In the genomic region with DNA sequence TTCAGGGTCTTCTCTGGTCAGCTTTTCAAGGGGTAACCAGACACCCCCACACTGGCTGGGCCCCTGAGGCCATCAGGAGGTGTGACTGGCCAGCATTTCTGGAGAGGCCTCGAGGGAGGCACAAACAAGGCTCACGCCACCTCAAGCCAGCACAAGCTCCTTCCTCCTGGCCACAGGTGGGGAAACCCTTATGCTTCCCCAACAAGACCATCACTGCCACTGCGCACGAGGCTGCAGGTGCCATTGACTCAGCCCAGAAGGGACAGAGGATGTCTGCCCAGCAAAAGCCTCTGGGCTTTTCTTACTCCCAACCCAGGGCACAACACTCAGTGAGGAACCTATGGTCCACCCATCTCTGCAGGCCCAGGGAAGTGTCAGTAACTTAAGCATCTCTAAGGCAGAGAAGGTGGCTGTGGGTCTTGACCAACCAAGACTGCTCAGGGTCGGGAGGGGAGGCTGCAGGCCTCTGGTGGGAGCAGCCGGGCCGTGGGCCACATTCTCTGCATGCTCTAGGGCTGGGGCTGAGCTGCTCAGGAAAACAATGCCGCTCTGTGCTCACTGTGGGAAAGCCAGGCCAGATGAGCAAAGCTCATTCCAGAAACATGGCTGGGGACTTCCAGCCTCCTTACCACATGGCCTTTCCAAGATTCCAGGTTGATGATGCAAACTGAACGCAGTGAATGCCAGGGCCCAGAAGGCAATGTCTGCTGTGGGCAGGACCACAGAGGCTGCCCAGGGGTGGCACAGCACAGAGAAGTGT, we compare ENCODE assay signal across 10 cellular contexts. TPM values are rescaled to one million over a fixed set of nuclear protein-coding genes. Genes with fewer than 3 reads are reported as not detected.
DNase-seq lines count a peak whose midpoint lies in the region; ATAC-seq and TF ChIP-seq lines count a peak whose summit lies in the region.
"Had no signal": no experiment of that assay in that cellular context is flagged by ENCODE, and none has a peak within 500 bp of the region (broad histone marks: within the 10 kb centered on the region; RNA-seq: fewer than 3 reads in every experiment).

No MANE protein-coding gene starts in this region.

- 58% methylated on average over 9 of the region's 9 CpGs for WGBS in hepatocyte (ENCODE audit: low lambda C conversion rate, missing lambda C conversion rate)

- H3K9me2 ChIP-seq in hepatocyte (replicated peaks; ENCODE audit: insufficient read depth) (no peaks in the 10 kb centered on the region), GM23338 (ENCODE audit: insufficient read depth) (no peaks in the 10 kb centered on the region)

- intact Hi-C loops in gastrocnemius medialis (cut with DNase I; ENCODE audit: low total_unique reads): no loop called here

- H3K9me3 Mint-ChIP-seq in GM23338: no peaks in the 10 kb centered on the region; the same call in 2 of the 3 replicates
- H3K9me3 Mint-ChIP-seq: central memory CD8-positive, alpha-beta T cell had no signal

- no peaks in the 10 kb centered on the region for H3K9me3 ChIP-seq in hepatocyte (ENCODE audit: low read depth)
- H3K9me3 ChIP-seq in gastrocnemius medialis: no peaks in the 10 kb centered on the region
- no peaks in the 10 kb centered on the region for H3K9me3 ChIP-seq in effector memory CD4-positive, alpha-beta T cell (ENCODE audit: control insufficient read depth, low read length)
- H3K9me3 ChIP-seq: Peyer's patch had no signal

- H4K20me1 ChIP-seq in hepatocyte (ENCODE audit: insufficient read depth, poor library complexity, severe bottlenecking) (no peaks in the 10 kb centered on the region), GM23338 (replicated peaks; ENCODE audit: insufficient read depth) (no peaks in the 10 kb centered on the region)

- no peak overlapping the region for H3K27ac Mint-ChIP-seq in GM23338

- H3K36me3 ChIP-seq in hepatocyte (replicated peaks; ENCODE audit: insufficient read depth, low read depth) (no peaks in the 10 kb centered on the region), gastrocnemius medialis (no peaks in the 10 kb centered on the region), GM23338 (ENCODE audit: insufficient read depth) (no peaks in the 10 kb centered on the region)
- H3K36me3 ChIP-seq in effector memory CD4-positive, alpha-beta T cell (ENCODE audit: control insufficient read depth, insufficient read depth, low read length): no peaks in the 10 kb centered on the region
- H3K36me3 ChIP-seq: Peyer's patch had no signal

- no peaks in the 10 kb centered on the region for H3K79me2 ChIP-seq in hepatocyte
- H3K79me2 ChIP-seq in GM23338 (replicated peaks; ENCODE audit: insufficient read depth): no peaks in the 10 kb centered on the region

- H3K4me2 ChIP-seq in hepatocyte (no peak overlapping the region), GM23338 (no peak overlapping the region)

- DNase-seq in GM04503 (ENCODE audit: low read depth) (peak; percentile 72), astrocyte of the cerebellum (ENCODE audit: low read depth) (peak; percentile 76), hepatocyte (ENCODE audit: low spot score) (peak; percentile 52), gastrocnemius medialis (peak in 1 of 2 donors; percentile 57), NCI-H2196 (lab: John Stamatoyannopoulos, UW; ENCODE audit: unreplicated experiment) (no peak), GM23338 (ENCODE audit: low spot score) (no peak)
- DNase-seq in effector memory CD4-positive, alpha-beta T cell: no peak
- no peak for DNase-seq in stimulated activated naive CD8-positive, alpha-beta T cell treated with anti-CD3 and anti-CD28 coated beads, Interleukin-15, Interleukin-2, amounts not matched to agents 100 U/mL and 50 U/mL, for 24 hours

- ATAC-seq in gastrocnemius medialis (peak; percentile 37 to 45), GM23338 (no peak)
- no peak for ATAC-seq in stimulated activated naive CD8-positive, alpha-beta T cell treated with anti-CD3 and anti-CD28 coated beads, Interleukin-15, Interleukin-2, amounts not matched to agents 100 U/mL and 50 U/mL, for 24 hours

- H3K4me1 ChIP-seq in hepatocyte (ENCODE audit: insufficient read depth) (no peaks in the 10 kb centered on the region), gastrocnemius medialis (peaks cover 16 to 19% of the 10 kb centered on the region in 2 donors), GM23338 (ENCODE audit: insufficient read depth) (peaks cover 6% of the 10 kb centered on the region; the same call in 1 of the 2 replicates)
- H3K4me1 ChIP-seq in effector memory CD4-positive, alpha-beta T cell (ENCODE audit: control insufficient read depth, insufficient read depth, low read length, poor library complexity, severe bottlenecking): no peaks in the 10 kb centered on the region

- H3K27ac ChIP-seq in hepatocyte (no peak overlapping the region), gastrocnemius medialis (peak overlapping the region in 2 of 4 donors; percentile 45 to 58), GM23338 (ENCODE audit: low read depth) (no peak overlapping the region)
- no peak overlapping the region for H3K27ac ChIP-seq in effector memory CD4-positive, alpha-beta T cell (ENCODE audit: insufficient read depth, low read length, poor library complexity, severe bottlenecking)
- H3K27ac ChIP-seq: Peyer's patch had no signal

- no peak overlapping the region for H2AFZ ChIP-seq in hepatocyte
- H2AFZ ChIP-seq in GM23338: no peak overlapping the region

- no peaks in the 10 kb centered on the region for H3K36me3 Mint-ChIP-seq in GM23338 (ENCODE audit: low read depth)

- H3F3A ChIP-seq in GM23338 (replicated peaks; ENCODE audit: low read depth): no peaks in the 10 kb centered on the region

- no peaks in the 10 kb centered on the region for H3K27me3 ChIP-seq in hepatocyte
- H3K27me3 ChIP-seq in gastrocnemius medialis: no peaks in the 10 kb centered on the region
- no peaks in the 10 kb centered on the region for H3K27me3 ChIP-seq in effector memory CD4-positive, alpha-beta T cell (replicated peaks; ENCODE audit: control insufficient read depth, insufficient read depth, low read length, poor library complexity, severe bottlenecking)
- H3K27me3 ChIP-seq in GM23338 (ENCODE audit: insufficient read depth): no peaks in the 10 kb centered on the region
- H3K27me3 ChIP-seq: Peyer's patch had no signal

- in situ Hi-C loops in astrocyte of the cerebellum (cut with HindIII; ENCODE audit: low sequenced_read_pairs) (no loop called here), gastrocnemius medialis (cut with MboI; ENCODE audit: low sequenced_read_pairs in 4 of 4) (no loop called here)

- TF ChIP-seq CTCF in astrocyte of the cerebellum (IDR thresholded peaks at IDR 0.05; ENCODE audit: low read depth, low read length, missing control alignments) (no peak), hepatocyte (IDR thresholded peaks at IDR 0.05; ENCODE audit: poor library complexity) (no peak), gastrocnemius medialis (IDR thresholded peaks at IDR 0.05 in 4 of 5, conservative IDR thresholded peaks at IDR 0.05 in 1 of 5) (no peak), GM23338 (conservative IDR thresholded peaks at IDR 0.05; ENCODE audit: low read depth in 2 of 2) (no peak)

- no peak for TF ChIP-seq POLR2A in gastrocnemius medialis (IDR thresholded peaks at IDR 0.05)

- H3K4me1 Mint-ChIP-seq in GM23338: peaks cover 3% of the 10 kb centered on the region; the same call in 2 of the 3 replicates

- no peak overlapping the region for H3K4me3 ChIP-seq in astrocyte of the cerebellum (ENCODE audit: low read depth, low read length)
- H3K4me3 ChIP-seq in hepatocyte: no peak overlapping the region
- no peak overlapping the region for H3K4me3 ChIP-seq in gastrocnemius medialis
- no peak overlapping the region for H3K4me3 ChIP-seq in effector memory CD4-positive, alpha-beta T cell (ENCODE audit: insufficient read depth, low read depth, low read length, poor library complexity, severe bottlenecking)
- no peak overlapping the region for H3K4me3 ChIP-seq in GM23338
- H3K4me3 ChIP-seq: Peyer's patch had no signal

- H3K27me3 Mint-ChIP-seq in GM23338 (ENCODE audit: insufficient read depth, low read depth, poor library complexity): no peaks in the 10 kb centered on the region
- H3K27me3 Mint-ChIP-seq: central memory CD8-positive, alpha-beta T cell had no signal

- no peak overlapping the region for H3K4me3 Mint-ChIP-seq in GM23338
- H3K4me3 Mint-ChIP-seq: central memory CD8-positive, alpha-beta T cell had no signal

TF ChIP-seq in GM23338, 12 proteins besides CTCF, POLR2A, EP300 and RAD21 (continues in another document):
- no peak for TF ChIP-seq EZH2phosphoT487 (IDR thresholded peaks at IDR 0.05; ENCODE audit: unreplicated experiment)

RNA-seq across cellular contexts. Expression of gene RASSF4, which starts 24.2 kb away (rescaled TPM):
- 19.2 and 23.5 TPM in 2 replicates for total RNA-seq in hepatocyte
- 20.1 and 26.8 TPM in 2 replicates for polyA plus RNA-seq in hepatocyte
- 10 to 100 TPM in 3 of 4 donors, 1 to 10 TPM in 1; 9.4 to 39.7 (median 24.0) TPM for total RNA-seq in gastrocnemius medialis
- total RNA-seq in GM23338 (2014; rRNA removed; shearing (Covaris generic)): 10.3 and 12.4 TPM in 2 replicates
- polyA plus RNA-seq in GM23338 (2016; fragmentation: Nextera tagmentation; extraction: Ambion mirVana): 13.6 and 17.8 TPM in 2 replicates

RNA-seq across cellular contexts. Expression of gene TMEM72, which starts 24.2 kb away (rescaled TPM):
- total RNA-seq in hepatocyte (0.13 TPM in 1 of 2 replicates, not detected in the other), gastrocnemius medialis (not detected)
- polyA plus RNA-seq in hepatocyte (0.69 TPM in 1 of 2 replicates, not detected in the other), GM23338 (2016; fragmentation: Nextera tagmentation; extraction: Ambion mirVana) (not detected in 2 replicates)
- not detected in 2 replicates for total RNA-seq in GM23338 (2014; rRNA removed; shearing (Covaris generic))

RNA-seq across cellular contexts. Expression of gene DEPP1, which starts 43.2 kb away (rescaled TPM):
- 24.0 and 30.6 TPM in 2 replicates for total RNA-seq in hepatocyte
- polyA plus RNA-seq in hepatocyte: 45.6 and 54.7 TPM in 2 replicates
- 100 to 1,000 TPM in 2 of 4 donors, 10 to 100 TPM in 2; 83.4 to 331 (median 120) TPM for total RNA-seq in gastrocnemius medialis
- total RNA-seq in GM23338 (2014; rRNA removed; shearing (Covaris generic)): 0.12 and 1.3 TPM in 2 replicates
- 0.37 TPM in 2 replicates for polyA plus RNA-seq in GM23338 (2016; fragmentation: Nextera tagmentation; extraction: Ambion mirVana)

Comparison
In these comparisons a context has a peak if more than half of its experiments do, and no peak if none do; other contexts are left out.
1. DNase-seq: peak in GM04503 (single experiment), astrocyte of the cerebellum (single experiment) and hepatocyte (single experiment); none in NCI-H2196 (single experiment), effector memory CD4-positive, alpha-beta T cell (0 of 3), GM23338 (single experiment) and stimulated activated naive CD8-positive, alpha-beta T cell treated with anti-CD3 and anti-CD28 coated beads, Interleukin-15, Interleukin-2, amounts not matched to agents 100 U/mL and 50 U/mL, for 24 hours (single experiment).
2. ATAC-seq: peak in gastrocnemius medialis (2 of 2); none in GM23338 (single experiment) and stimulated activated naive CD8-positive, alpha-beta T cell treated with anti-CD3 and anti-CD28 coated beads, Interleukin-15, Interleukin-2, amounts not matched to agents 100 U/mL and 50 U/mL, for 24 hours (single experiment).
3. RNA of gene DEPP1, which starts 43.2 kb away (total RNA-seq): 83.4 to 331 TPM in gastrocnemius medialis and 24.0 to 30.6 TPM in hepatocyte; 0.12 to 1.3 TPM in GM23338; every median in the first group is over 10 times any median in the second.